Comparison of ENCODE assay signal across 16 cellular contexts in the genomic region with DNA sequence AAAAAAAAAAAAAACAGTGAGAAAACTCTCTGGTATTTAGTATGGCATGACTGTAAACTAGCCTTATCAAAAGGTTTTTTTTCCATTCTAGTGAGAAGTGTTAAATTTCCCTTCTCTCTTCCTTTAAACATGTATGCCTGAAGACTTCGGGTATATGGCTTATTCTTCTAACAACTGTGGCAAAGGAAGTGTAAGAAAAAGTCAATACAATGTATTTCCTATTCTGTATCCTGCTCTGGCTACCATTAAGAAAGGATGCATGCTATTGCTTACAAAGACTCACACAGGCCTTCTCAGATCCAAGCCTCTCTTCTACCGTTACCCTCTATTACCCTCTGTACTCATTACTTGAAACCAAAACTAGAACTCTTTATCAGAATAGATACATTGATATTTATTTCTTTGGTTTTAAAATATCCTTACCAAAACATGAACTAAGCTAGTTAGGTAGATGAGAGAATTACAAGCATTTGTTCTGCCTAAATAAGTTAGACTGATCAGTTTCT. TPM values are rescaled to one million over a fixed set of nuclear protein-coding genes. Genes with fewer than 3 reads are reported as not detected.
A peak's percentile ranks its signal among the peaks of the same experiment; 100 is the strongest.
DNase-seq lines count a peak whose midpoint lies in the region; ATAC-seq and TF ChIP-seq lines count a peak whose summit lies in the region.
"Had no signal": no experiment of that assay in that cellular context is flagged by ENCODE, and none has a peak within 500 bp of the region (broad histone marks: within the 10 kb centered on the region; RNA-seq: fewer than 3 reads in every experiment).

No MANE protein-coding gene starts in this region.

- no peak overlapping the region for H3K4me3 Mint-ChIP-seq in activated naive CD4-positive, alpha-beta T cell treated with anti-CD3 and anti-CD28 coated beads, Interleukin-2, amount 50 U/mL, for 24 hours
- H3K4me3 Mint-ChIP-seq in activated naive CD4-positive, alpha-beta T cell treated with anti-CD3 and anti-CD28 coated beads, Interleukin-2, amount 10 ng/mL, durations not matched to agents 7 days and 5 days: no peak overlapping the region
- peak overlapping the region; percentile 52 for H3K4me3 Mint-ChIP-seq in activated B cell treated with CpG ODN at 0.5 μM for 24 hours
- H3K4me3 Mint-ChIP-seq in stimulated activated memory B cell treated with anti-CD40 and anti-IgM and Interleukin-4, amounts not matched to agents 10 μg/mL and 1 μg/mL and 100 μg/mL, for 72 hours: no peak overlapping the region

- intact Hi-C loops in activated B cell treated with CpG ODN at 0.5 μM for 24 hours (cut with micrococcal nuclease): loop anchor here (5.0 kb wide), 1 partner anchor 36 kb away; no protein-coding TSS in a partner anchor

- CTCF ChIA-PET in activated naive CD4-positive, alpha-beta T cell treated with anti-CD3 and anti-CD28 coated beads, Interleukin-2, amount 10 ng/mL, durations not matched to agents 7 days and 5 days (lab: Charles Lee): interaction anchor here (0.6 kb wide), 1 partner anchor 36 kb away, joined by 4 read pairs; no protein-coding TSS in a partner anchor
- CTCF ChIA-PET in activated B cell treated with CpG ODN at 0.5 μM for 24 hours (lab: Charles Lee): interaction anchor here (0.8 kb wide), 1 partner anchor 118 kb away, joined by 3 read pairs; no protein-coding TSS in a partner anchor

- peaks cover 38% of the 10 kb centered on the region for H3K36me3 Mint-ChIP-seq in activated naive CD4-positive, alpha-beta T cell treated with anti-CD3 and anti-CD28 coated beads, Interleukin-2, amount 50 U/mL, for 24 hours
- peaks cover 62% of the 10 kb centered on the region for H3K36me3 Mint-ChIP-seq in activated naive CD4-positive, alpha-beta T cell treated with anti-CD3 and anti-CD28 coated beads, Interleukin-2, amount 10 ng/mL, durations not matched to agents 7 days and 5 days
- peaks cover 78% of the 10 kb centered on the region for H3K36me3 Mint-ChIP-seq in activated B cell treated with CpG ODN at 0.5 μM for 24 hours (ENCODE audit: low read depth)
- H3K36me3 Mint-ChIP-seq in stimulated activated memory B cell treated with anti-CD40 and anti-IgM and Interleukin-4, amounts not matched to agents 10 μg/mL and 1 μg/mL and 100 μg/mL, for 72 hours: peaks cover 66% of the 10 kb centered on the region

- no peak for TF ChIP-seq CTCF in activated B cell treated with CpG ODN at 0.5 μM for 24 hours (IDR thresholded peaks at IDR 0.05)

- H3K27me3 Mint-ChIP-seq in activated naive CD4-positive, alpha-beta T cell treated with anti-CD3 and anti-CD28 coated beads, Interleukin-2, amount 50 U/mL, for 24 hours: no peaks in the 10 kb centered on the region
- H3K27me3 Mint-ChIP-seq in activated naive CD4-positive, alpha-beta T cell treated with anti-CD3 and anti-CD28 coated beads, Interleukin-2, amount 10 ng/mL, durations not matched to agents 7 days and 5 days: no peaks in the 10 kb centered on the region
- H3K27me3 Mint-ChIP-seq in activated B cell treated with CpG ODN at 0.5 μM for 24 hours: no peaks in the 10 kb centered on the region
- no peaks in the 10 kb centered on the region for H3K27me3 Mint-ChIP-seq in stimulated activated memory B cell treated with anti-CD40 and anti-IgM and Interleukin-4, amounts not matched to agents 10 μg/mL and 1 μg/mL and 100 μg/mL, for 72 hours

- H3K27ac Mint-ChIP-seq in activated naive CD4-positive, alpha-beta T cell treated with anti-CD3 and anti-CD28 coated beads, Interleukin-2, amount 50 U/mL, for 24 hours: peak overlapping the region; percentile 4
- no peak overlapping the region for H3K27ac Mint-ChIP-seq in activated naive CD4-positive, alpha-beta T cell treated with anti-CD3 and anti-CD28 coated beads, Interleukin-2, amount 10 ng/mL, durations not matched to agents 7 days and 5 days
- peak overlapping the region; percentile 64 for H3K27ac Mint-ChIP-seq in activated B cell treated with CpG ODN at 0.5 μM for 24 hours
- H3K27ac Mint-ChIP-seq in stimulated activated memory B cell treated with anti-CD40 and anti-IgM and Interleukin-4, amounts not matched to agents 10 μg/mL and 1 μg/mL and 100 μg/mL, for 72 hours: peak overlapping the region; percentile 66

- no peaks in the 10 kb centered on the region for H3K9me3 Mint-ChIP-seq in activated naive CD4-positive, alpha-beta T cell treated with anti-CD3 and anti-CD28 coated beads, Interleukin-2, amount 50 U/mL, for 24 hours
- H3K9me3 Mint-ChIP-seq in activated naive CD4-positive, alpha-beta T cell treated with anti-CD3 and anti-CD28 coated beads, Interleukin-2, amount 10 ng/mL, durations not matched to agents 7 days and 5 days: no peaks in the 10 kb centered on the region
- no peaks in the 10 kb centered on the region for H3K9me3 Mint-ChIP-seq in activated B cell treated with CpG ODN at 0.5 μM for 24 hours
- H3K9me3 Mint-ChIP-seq in stimulated activated memory B cell treated with anti-CD40 and anti-IgM and Interleukin-4, amounts not matched to agents 10 μg/mL and 1 μg/mL and 100 μg/mL, for 72 hours: no peaks in the 10 kb centered on the region

- H3K4me1 Mint-ChIP-seq in activated naive CD4-positive, alpha-beta T cell treated with anti-CD3 and anti-CD28 coated beads, Interleukin-2, amount 50 U/mL, for 24 hours: peaks cover 85% of the 10 kb centered on the region
- H3K4me1 Mint-ChIP-seq in activated naive CD4-positive, alpha-beta T cell treated with anti-CD3 and anti-CD28 coated beads, Interleukin-2, amount 10 ng/mL, durations not matched to agents 7 days and 5 days: peaks cover 58% of the 10 kb centered on the region
- peaks cover 88% of the 10 kb centered on the region for H3K4me1 Mint-ChIP-seq in activated B cell treated with CpG ODN at 0.5 μM for 24 hours
- peaks cover 80% of the 10 kb centered on the region for H3K4me1 Mint-ChIP-seq in stimulated activated memory B cell treated with anti-CD40 and anti-IgM and Interleukin-4, amounts not matched to agents 10 μg/mL and 1 μg/mL and 100 μg/mL, for 72 hours

- DNase-seq in activated naive CD4-positive, alpha-beta T cell treated with anti-CD3 and anti-CD28 coated beads, Interleukin-2, amount 10 ng/mL, durations not matched to agents 7 days and 5 days: no peak
- DNase-seq in activated B cell treated with CpG ODN at 0.5 μM for 24 hours (no peak), NCI-H748 (lab: John Stamatoyannopoulos, UW; ENCODE audit: unreplicated experiment) (no peak)
- DNase-seq in stimulated activated naive CD4-positive, alpha-beta T cell (lab: John Stamatoyannopoulos, UW): no peak
- DNase-seq: effector memory CD4-positive, alpha-beta T cell; hypothalamus; Kasumi-1; kidney glomerular epithelial cell; NCI-H1417 treated with DMSO at 0.1 percent for 48 hours; SHP77; uterus had no signal

- peak; percentile 61 for ATAC-seq in GM21737 (IDR thresholded peaks at IDR 0.05; ENCODE audit: unreplicated experiment)
- ATAC-seq in activated B cell treated with CpG ODN at 0.5 μM for 24 hours (ENCODE audit: low read depth): peak; percentile 40
- ATAC-seq in stimulated activated memory B cell treated with anti-CD40 and anti-IgM and Interleukin-4, amounts not matched to agents 10 μg/mL and 1 μg/mL and 100 μg/mL, for 72 hours: no peak
- ATAC-seq in HG03039 (IDR thresholded peaks at IDR 0.05; ENCODE audit: unreplicated experiment): no peak
- ATAC-seq: A549 had no signal

- POLR2A ChIA-PET in activated B cell treated with CpG ODN at 0.5 μM for 24 hours (lab: Charles Lee): interaction anchor here (1.0 kb wide), 3 partner anchors 8 to 276 kb away, joined by 3 to 11 read pairs (median 3); a partner anchor contains a TSS

RNA-seq across cellular contexts. Expression of a gene that starts 8.4 kb away (rescaled TPM):
- 74.4 and 87.0 TPM in 2 replicates for total RNA-seq in activated B cell treated with CpG ODN at 0.5 μM for 24 hours

RNA-seq across cellular contexts. Expression of a gene that starts 8.5 kb away (rescaled TPM):
- 61.8 and 77.6 TPM in 2 replicates for total RNA-seq in activated B cell treated with CpG ODN at 0.5 μM for 24 hours

RNA-seq across cellular contexts. Expression of a gene that starts 52.0 kb away (rescaled TPM):
- 48.9 and 58.6 TPM in 2 replicates for total RNA-seq in activated B cell treated with CpG ODN at 0.5 μM for 24 hours

Comparison
In these comparisons a context has a peak if more than half of its experiments do, and no peak if none do; other contexts are left out.
1. ATAC-seq: peak in GM21737 (single experiment) and activated B cell treated with CpG ODN at 0.5 μM for 24 hours (single experiment); none in stimulated activated memory B cell treated with anti-CD40 and anti-IgM and Interleukin-4, amounts not matched to agents 10 μg/mL and 1 μg/mL and 100 μg/mL, for 72 hours (single experiment) and HG03039 (single experiment).